Comparison of ENCODE assay signal across 27 cellular contexts in genomic region chr18:2390158-2390557, GRCh38.
"Had no signal": no experiment of that assay in that cellular context is flagged by ENCODE, and none has a peak within 500 bp of the region (broad histone marks: within the 10 kb centered on the region; RNA-seq: fewer than 3 reads in every experiment).

No MANE protein-coding gene starts in this region.

- H3K27ac ChIP-seq: ascending aorta, breast epithelium, cardiac muscle cell, colonic mucosa, epithelial cell of prostate, esophagus squamous epithelium had no signal

- DNase-seq: activated CD4-positive, alpha-beta memory T cell treated with anti-CD3 and anti-CD28 coated beads for 36 hours; activated CD4-positive, alpha-beta T cell treated with anti-CD3 and anti-CD28 coated beads for 36 hours; activated CD4-positive, alpha-beta T cell treated with anti-CD3 and anti-CD28 coated beads, Interleukin-2, amount 10 ng/mL, durations not matched to agents 24 days and 14 days; activated CD4-positive, CD25-positive, alpha-beta regulatory T cell; activated CD4-positive, CD25-positive, alpha-beta regulatory T cell treated with anti-CD3 and anti-CD28 coated beads, Interleukin-2, amount 50 U/mL, for 72 hours; activated CD8-positive, alpha-beta memory T cell treated with anti-CD3 and anti-CD28 coated beads, Interleukin-2, amount 10 ng/mL, durations not matched to agents 7 days and 5 days; activated CD8-positive, alpha-beta memory T cell treated with anti-CD3 and anti-CD28 coated beads, Interleukin-2, amount 50 U/mL, for 4 hours; activated CD8-positive, alpha-beta T cell treated with anti-CD3 and anti-CD28 coated beads, Interleukin-2, amount 10 ng/mL, durations not matched to agents 7 days and 5 days; activated gamma-delta T cell; activated naive CD4-positive, alpha-beta T cell; activated naive CD4-positive, alpha-beta T cell treated with anti-CD3 and anti-CD28 coated beads, Interleukin-2, amount 10 ng/mL, durations not matched to agents 7 days and 5 days; activated naive CD8-positive, alpha-beta T cell treated with anti-CD3 and anti-CD28 coated beads, Interleukin-2, amount 10 ng/mL, durations not matched to agents 7 days and 5 days; activated T-cell treated with anti-CD3 and anti-CD28 coated beads, Interleukin-2, amount 50 U/mL, for 24 hours; activated T-cell treated with anti-CD3 and anti-CD28 coated beads, Interleukin-2, amount 50 U/mL, for 72 hours; central memory CD4-positive, alpha-beta T cell; cerebellar nuclear complex; colonic mucosa; effector CD8-positive, alpha-beta T cell; esophagus squamous epithelium; foreskin fibroblast; head of caudate nucleus; hippocampal formation had no signal

- H3K36me3 ChIP-seq: ascending aorta, breast epithelium, cardiac muscle cell, colonic mucosa, esophagus squamous epithelium had no signal

- ATAC-seq: activated CD4-positive, alpha-beta T cell treated with anti-CD3 and anti-CD28 coated beads for 36 hours; activated CD8-positive, alpha-beta memory T cell treated with anti-CD3 and anti-CD28 coated beads, Interleukin-2, amount 10 ng/mL, durations not matched to agents 7 days and 5 days; activated CD8-positive, alpha-beta T cell treated with anti-CD3 and anti-CD28 coated beads, Interleukin-2, amount 10 ng/mL, durations not matched to agents 7 days and 5 days; activated naive CD4-positive, alpha-beta T cell treated with anti-CD3 and anti-CD28 coated beads, Interleukin-2, amount 50 U/mL, for 72 hours; activated T-cell treated with anti-CD3 and anti-CD28 coated beads, Interleukin-2, amount 50 U/mL, for 72 hours had no signal

- H3K4me1 ChIP-seq: ascending aorta, breast epithelium, colonic mucosa, esophagus squamous epithelium had no signal

- H3K9me3 ChIP-seq: colonic mucosa, esophagus squamous epithelium had no signal

- H3K4me3 ChIP-seq: ascending aorta, breast epithelium, cardiac muscle cell, colonic mucosa, esophagus squamous epithelium had no signal

- H3K27me3 ChIP-seq: ascending aorta, breast epithelium, cardiac muscle cell, colonic mucosa, esophagus squamous epithelium had no signal
